ENCODE assay signal across 14 cellular contexts in genomic region chr3:10419637-10420232, GRCh38.
DNase-seq lines count a peak whose midpoint lies in the region; ATAC-seq, FAIRE-seq and TF ChIP-seq lines count a peak whose summit lies in the region.
"Had no signal": no experiment of that assay in that cellular context is flagged by ENCODE, and none has a peak within 500 bp of the region (broad histone marks: within the 10 kb centered on the region; RNA-seq: fewer than 3 reads in every experiment).

No MANE protein-coding gene starts in this region.

- H3K4me2 ChIP-seq in HepG2 (ENCODE audit: low read depth, low read length), result no peak overlapping the region
- H3K4me2 ChIP-seq: KMS-11 had no signal

- H3K4me3 ChIP-seq in HepG2 (replicated peaks in 1 of 3; ENCODE audit: insufficient read depth in 1 of 3, low read depth in 2 of 3, low read length in 3 of 3), result no peak overlapping the region
- H3K4me3 ChIP-seq: transverse colon had no signal

- peaks cover 3% of the 10 kb centered on the region for H3K4me1 Mint-ChIP-seq in activated CD4-positive, alpha-beta T cell treated with anti-CD3 and anti-CD28 coated beads, Interleukin-2, amount 10 ng/mL, durations not matched to agents 24 days and 14 days

- TF ChIP-seq CTCF in HepG2 (CRISPR knock-in tag; IDR thresholded peaks at IDR 0.05), result no peak

- TF ChIP-seq EP300 in HepG2 (IDR thresholded peaks at IDR 0.05; ENCODE audit: low read depth in 2 of 2, low read length in 2 of 2) (no peak), HepG2 (CRISPR knock-in tag; IDR thresholded peaks at IDR 0.05; ENCODE audit: borderline replicate concordance) (no peak)

- H3K27me3 Mint-ChIP-seq in activated CD4-positive, alpha-beta T cell treated with anti-CD3 and anti-CD28 coated beads, Interleukin-2, amount 10 ng/mL, durations not matched to agents 24 days and 14 days, result peaks cover 8% of the 10 kb centered on the region

- in situ Hi-C loops in HepG2 (cut with HindIII; ENCODE audit: extremely low pct_ligation_motif_present, low pct_unique_long_range_greater_than_20kb), result loop anchor here (5.0 kb wide), 1 partner anchor 318 kb away; no protein-coding TSS in a partner anchor

- no peaks in the 10 kb centered on the region for H3K36me3 ChIP-seq in HepG2 (replicated peaks in 1 of 2; ENCODE audit: control insufficient read depth in 1 of 2, insufficient read depth in 2 of 2, low read length in 2 of 2)
- H3K36me3 ChIP-seq: transverse colon had no signal

- CTCF ChIA-PET in HepG2 (lab: Yijun Ruan, JAX; ENCODE audit: low intra/inter-chr PET ratio, low total read pairs), result no interaction called here

- H3K36me3 Mint-ChIP-seq in activated CD4-positive, alpha-beta T cell treated with anti-CD3 and anti-CD28 coated beads, Interleukin-2, amount 10 ng/mL, durations not matched to agents 24 days and 14 days (ENCODE audit: low read depth), result no peaks in the 10 kb centered on the region

- 57% methylated on average over 9 of the region's 11 CpGs for WGBS in HepG2 (ENCODE audit: low lambda C conversion rate)

- no peak for TF ChIP-seq RAD21 in HepG2 (CRISPR knock-in tag; IDR thresholded peaks at IDR 0.05)

- H3K27ac Mint-ChIP-seq in activated CD4-positive, alpha-beta T cell treated with anti-CD3 and anti-CD28 coated beads, Interleukin-2, amount 10 ng/mL, durations not matched to agents 24 days and 14 days, result no peak overlapping the region

- no peak for ATAC-seq in HepG2
- ATAC-seq in stimulated activated naive CD8-positive, alpha-beta T cell treated with anti-CD3 and anti-CD28 coated beads, Interleukin-15, Interleukin-2, amounts not matched to agents 100 U/mL and 50 U/mL, for 24 hours, result peak; percentile 66
- no peak for ATAC-seq in HG03045 (IDR thresholded peaks at IDR 0.05; ENCODE audit: unreplicated experiment)
- no peak for ATAC-seq in HG02938 (IDR thresholded peaks at IDR 0.05; ENCODE audit: unreplicated experiment)
- no peak for ATAC-seq in HG02571 (IDR thresholded peaks at IDR 0.05; ENCODE audit: unreplicated experiment)

- H3K9me3 Mint-ChIP-seq in activated CD4-positive, alpha-beta T cell treated with anti-CD3 and anti-CD28 coated beads, Interleukin-2, amount 10 ng/mL, durations not matched to agents 24 days and 14 days, result no peaks in the 10 kb centered on the region

- H3K4me1 ChIP-seq in HepG2 (ENCODE audit: insufficient read depth, low read length), result peaks cover 7% of the 10 kb centered on the region
- H3K4me1 ChIP-seq: transverse colon had no signal

- no peaks in the 10 kb centered on the region for H3K9me3 ChIP-seq in HepG2 (ENCODE audit: low read length)
- H3K9me3 ChIP-seq: transverse colon had no signal

- no peak overlapping the region for H3K4me3 Mint-ChIP-seq in activated CD4-positive, alpha-beta T cell treated with anti-CD3 and anti-CD28 coated beads, Interleukin-2, amount 10 ng/mL, durations not matched to agents 24 days and 14 days

- H3K79me2 ChIP-seq in HepG2 (ENCODE audit: insufficient read depth, low read length), result no peaks in the 10 kb centered on the region

- H3K27me3 ChIP-seq in HepG2 (ENCODE audit: control insufficient read depth in 1 of 2, insufficient read depth in 2 of 2, low read length in 2 of 2), result no peaks in the 10 kb centered on the region
- H3K27me3 ChIP-seq: transverse colon had no signal

- H4K20me1 ChIP-seq in HepG2 (ENCODE audit: insufficient read depth, low read length), result no peaks in the 10 kb centered on the region

- no TSS peak for BruUV-seq in HepG2 (replicated peaks; lab: Mats Ljungman, UMichigan)

- no peak for TF ChIP-seq POLR2A in HepG2 (IDR thresholded peaks at IDR 0.05; ENCODE audit: insufficient read depth in 1 of 2, low read depth in 2 of 2, low read length in 2 of 2)

- H2AFZ ChIP-seq in HepG2 (ENCODE audit: low read length), result no peak overlapping the region

- FAIRE-seq in HepG2 (lab: Jason Lieb, UNC), result no peak
- FAIRE-seq: G401.6 had no signal

- no peak overlapping the region for H3K27ac ChIP-seq in HepG2 (ENCODE audit: extremely low read length, insufficient read depth, low read length)
- H3K27ac ChIP-seq: KMS-11, transverse colon had no signal

- POLR2A ChIA-PET in HepG2 (lab: Yijun Ruan, JAX), result no interaction called here

- intact Hi-C loops in activated CD4-positive, alpha-beta T cell treated with anti-CD3 and anti-CD28 coated beads, Interleukin-2, amount 10 ng/mL, durations not matched to agents 24 days and 14 days (cut with micrococcal nuclease), result no loop called here
- intact Hi-C loops in HepG2 (cut with micrococcal nuclease; ENCODE audit: unreplicated experiment), result no loop called here

- DNase-seq in activated CD4-positive, alpha-beta T cell treated with anti-CD3 and anti-CD28 coated beads for 1 hour, result peak; percentile 17
- DNase-seq in activated CD4-positive, alpha-beta T cell treated with anti-CD3 and anti-CD28 coated beads, Interleukin-2, amount 10 ng/mL, durations not matched to agents 24 days and 14 days, result no peak
- DNase-seq in activated T-cell treated with anti-CD3 and anti-CD28 coated beads for 4 hours (peak; percentile 33), HepG2 (ENCODE audit: low spot score) (no peak)
- peak; percentile 41 for DNase-seq in stimulated activated naive CD8-positive, alpha-beta T cell treated with anti-CD3 and anti-CD28 coated beads, Interleukin-15, Interleukin-2, amounts not matched to agents 100 U/mL and 50 U/mL, for 24 hours
- DNase-seq: 8988T, glutamatergic neuron, NCI-H526 treated with DMSO at 0.1 percent for 48 hours, transverse colon had no signal

- no peak overlapping the region for H3K9ac ChIP-seq in HepG2 (ENCODE audit: insufficient read depth, low read depth, low read length)
- H3K9ac ChIP-seq: KMS-11 had no signal

TF ChIP-seq in HepG2, 621 proteins besides CTCF, POLR2A, EP300 and RAD21:
- TF ChIP-seq CC2D1A (CRISPR knock-in tag; IDR thresholded peaks at IDR 0.05) (no peak), ZNF367 (CRISPR knock-in tag; IDR thresholded peaks at IDR 0.05; ENCODE audit: borderline replicate concordance) (no peak), ZNF629 (CRISPR knock-in tag; conservative IDR thresholded peaks at IDR 0.05) (peak; percentile 86), SIX1 (CRISPR knock-in tag; IDR thresholded peaks at IDR 0.05; ENCODE audit: borderline replicate concordance) (no peak)

Comparison
In these comparisons a context has a peak if more than half of its experiments do, and no peak if none do; other contexts are left out.
1. DNase-seq: peak in activated CD4-positive, alpha-beta T cell treated with anti-CD3 and anti-CD28 coated beads for 1 hour (single experiment), activated T-cell treated with anti-CD3 and anti-CD28 coated beads for 4 hours (single experiment) and stimulated activated naive CD8-positive, alpha-beta T cell treated with anti-CD3 and anti-CD28 coated beads, Interleukin-15, Interleukin-2, amounts not matched to agents 100 U/mL and 50 U/mL, for 24 hours (single experiment); none in activated CD4-positive, alpha-beta T cell treated with anti-CD3 and anti-CD28 coated beads, Interleukin-2, amount 10 ng/mL, durations not matched to agents 24 days and 14 days (single experiment) and HepG2 (single experiment).